8 cellular contexts compared by ENCODE assay signal in the genomic region with DNA sequence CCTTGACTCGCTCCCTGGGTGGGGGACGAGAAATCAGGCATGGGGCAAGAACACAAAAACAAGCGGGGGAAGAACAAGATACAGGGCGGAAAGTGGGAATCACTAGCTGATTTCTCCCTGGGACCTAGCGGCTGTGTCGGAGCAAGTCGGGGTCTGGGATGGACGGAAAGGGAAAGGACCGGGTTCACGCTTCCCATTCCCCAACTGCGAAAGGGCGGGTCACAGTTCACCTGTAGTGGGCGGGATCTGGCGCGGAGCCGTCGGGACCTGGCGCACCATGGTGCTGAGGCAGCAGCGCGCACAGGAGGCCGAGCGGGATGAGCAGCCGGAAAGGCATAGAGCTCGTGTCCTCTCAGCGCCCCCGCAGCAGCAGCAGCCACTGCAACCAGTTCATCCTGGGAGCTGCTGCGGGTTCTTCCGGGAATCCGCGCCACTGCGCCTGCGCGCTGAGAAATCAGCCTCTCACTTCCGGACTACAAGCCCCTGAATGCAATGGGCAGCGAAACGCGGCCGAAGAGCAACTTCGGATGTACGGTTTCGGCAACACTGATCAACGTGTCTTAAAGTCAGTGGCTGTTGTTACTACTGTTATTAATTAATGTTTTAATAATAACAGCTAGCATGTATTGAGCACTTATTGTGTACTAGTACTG. TPM values are rescaled to one million over a fixed set of nuclear protein-coding genes. Genes with fewer than 3 reads are reported as not detected.
DNase-seq lines count a peak whose midpoint lies in the region; ATAC-seq and TF ChIP-seq lines count a peak whose summit lies in the region.

TSS of gene EDEM2 (minus strand) at position 415 of the 653 bp plus-strand sequence. CDS start at position 337, 78 bp downstream.

- H3K27ac ChIP-seq in OCI-LY1 (ENCODE audit: low read depth, low read length, poor library complexity, severe bottlenecking) (no peak within 1 kb of the TSS), mesodermal cell (ENCODE audit: low read depth, low read length, severe bottlenecking) (peak within 1 kb of the TSS; percentile 91)

- H3K4me1 ChIP-seq in OCI-LY1 (ENCODE audit: insufficient read depth, low read length, severe bottlenecking) = peaks cover 32% of the 10 kb centered on the region
- no peaks in the 10 kb centered on the region for H3K4me1 ChIP-seq in mesodermal cell (ENCODE audit: control insufficient read depth, insufficient read depth, low read length, poor library complexity, severe bottlenecking)

- peak within 1 kb of the TSS; percentile 77 for H3K9ac ChIP-seq in OCI-LY1 (ENCODE audit: low read length)

- H3K9me3 ChIP-seq in OCI-LY1 (ENCODE audit: low read length) = no peaks in the 10 kb centered on the region
- H3K9me3 ChIP-seq in mesodermal cell (ENCODE audit: control insufficient read depth, low read length) = no peaks in the 10 kb centered on the region

- no peaks in the 10 kb centered on the region for H3K27me3 ChIP-seq in OCI-LY1 (ENCODE audit: insufficient read depth, low read length)

- DNase-seq in COR-L47 (lab: John Stamatoyannopoulos, UW) = peak; percentile 89
- DNase-seq in HuH-7 (ENCODE audit: low spot score) = peak; percentile 99
- peak; percentile 85 for DNase-seq in activated CD8-positive, alpha-beta memory T cell treated with anti-CD3 and anti-CD28 coated beads, Interleukin-2, amount 50 U/mL, for 24 hours (ENCODE audit: extremely low read depth)
- DNase-seq in stimulated activated CD8-positive, alpha-beta memory T cell treated with anti-CD3 and anti-CD28 coated beads, Interleukin-15, amount 100 ng/mL, for 24 hours (ENCODE audit: low read depth) = peak; percentile 80

- no peaks in the 10 kb centered on the region for H3K79me2 ChIP-seq in OCI-LY1 (ENCODE audit: insufficient read depth, low read length)

- H3K36me3 ChIP-seq in OCI-LY1 (ENCODE audit: insufficient read depth, low read length) = peaks cover 6% of the 10 kb centered on the region; the same call in 1 of the 2 replicates
- peaks cover 9% of the 10 kb centered on the region for H3K36me3 ChIP-seq in mesodermal cell (ENCODE audit: control insufficient read depth, insufficient read depth, low read length)

- H3K9me2 ChIP-seq in OCI-LY1 (ENCODE audit: low read depth, low read length) = no peaks in the 10 kb centered on the region

- no peak; the same call in 1 of the 2 replicates for TF ChIP-seq CTCF in OCI-LY1 (IDR thresholded peaks at IDR 0.05; ENCODE audit: low read length)

- H2AFZ ChIP-seq in OCI-LY1 (ENCODE audit: low read length) = peak within 1 kb of the TSS; percentile 68

- no peaks in the 10 kb centered on the region for H4K20me1 ChIP-seq in OCI-LY1 (ENCODE audit: insufficient read depth, low read length)

- H3F3A ChIP-seq in OCI-LY1 (ENCODE audit: insufficient read depth, low read length) = no peaks in the 10 kb centered on the region

- WGBS in mesodermal cell (ENCODE audit: insufficient coverage in 2 of 2), 2 experiments = 0 to 1% methylated on average over 21 to 27 of the region's 42 CpGs

- peak within 1 kb of the TSS; percentile 76 for H3K4me2 ChIP-seq in OCI-LY1 (ENCODE audit: low read length)

- in situ Hi-C loops in endometrial microvascular endothelial cells (cut with HindIII; ENCODE audit: inconsistent ontology term, low pct_unique_long_range_greater_than_20kb, low sequenced_read_pairs) = no loop called here

- peak; percentile 62 for ATAC-seq in GM21447 (IDR thresholded peaks at IDR 0.05; ENCODE audit: unreplicated experiment)

- H3K4me3 ChIP-seq in OCI-LY1 (ENCODE audit: low read depth, low read length, poor library complexity, severe bottlenecking) = peak within 1 kb of the TSS; percentile 89
- peak within 1 kb of the TSS; percentile 69 for H3K4me3 ChIP-seq in mesodermal cell (ENCODE audit: extremely low read depth, insufficient read depth, low read length, poor library complexity, severe bottlenecking)

RNA-seq across cellular contexts. Expression of gene EDEM2, which starts in this region (rescaled TPM):
- total RNA-seq in endometrial microvascular endothelial cells (ENCODE audit: inconsistent ontology term) = 67.7 TPM
- polyA plus RNA-seq in mesodermal cell (2013, experiment 1 of 2) = 17.2 TPM
- 16.5 TPM for polyA plus RNA-seq in mesodermal cell (2013, experiment 2 of 2)
